In the genomic region with DNA sequence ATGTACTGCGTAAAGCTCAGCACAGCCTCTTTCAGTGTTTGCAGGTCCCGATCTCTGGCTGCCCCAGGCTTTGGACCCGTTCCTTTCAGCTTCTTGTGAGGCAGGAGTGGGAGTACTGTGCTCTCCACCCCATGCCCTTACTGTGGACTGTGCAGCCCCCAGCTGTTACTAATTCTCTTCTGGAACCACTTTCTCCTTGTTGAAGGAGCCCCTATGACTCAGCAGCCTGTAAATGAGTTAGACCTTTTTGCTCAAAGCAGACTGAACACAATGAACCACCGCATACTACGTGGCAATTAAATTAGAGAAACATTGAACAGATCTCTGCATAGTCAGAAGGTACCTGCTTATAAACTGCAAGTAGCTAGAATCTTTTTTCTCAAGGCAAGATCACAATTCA, we compare ENCODE assay signal across 19 cellular contexts. TPM values are rescaled to one million over a fixed set of nuclear protein-coding genes. Genes with fewer than 3 reads are reported as not detected.
A peak's percentile ranks its signal among the peaks of the same experiment; 100 is the strongest.
DNase-seq lines count a peak whose midpoint lies in the region; ATAC-seq and TF ChIP-seq lines count a peak whose summit lies in the region.
"Had no signal": no experiment of that assay in that cellular context is flagged by ENCODE, and none has a peak within 500 bp of the region (broad histone marks: within the 10 kb centered on the region; RNA-seq: fewer than 3 reads in every experiment).

No MANE protein-coding gene starts in this region.

- H3K4me3 ChIP-seq in fibroblast of pulmonary artery (replicated peaks; ENCODE audit: low read depth, low read length), result no peak overlapping the region
- H3K4me3 ChIP-seq: dorsolateral prefrontal cortex, gastroesophageal sphincter, transverse colon had no signal

- DNase-seq in GM03348 (ENCODE audit: low spot score) (peak; percentile 31), T1000 (lab: John Stamatoyannopoulos, UW) (peak; percentile 20), fibroblast of pulmonary artery (ENCODE audit: low read depth) (peak; percentile 53), sciatic nerve (ENCODE audit: low spot score) (no peak), 8988T (no peak), NCI-H82 (lab: John Stamatoyannopoulos, UW) (no peak), Right ventricle myocardium inferior (ENCODE audit: missing footprints) (no peak)
- DNase-seq: activated CD4-positive, alpha-beta T cell treated with anti-CD3 and anti-CD28 coated beads for 4 hours; activated naive CD8-positive, alpha-beta T cell treated with anti-CD3 and anti-CD28 coated beads for 36 hours; activated T-cell treated with anti-CD3 and anti-CD28 coated beads for 4 hours; CD4-positive, CD25-positive, alpha-beta regulatory T cell; dorsolateral prefrontal cortex; NCI-H1436 treated with DMSO at 0.1 percent for 48 hours; NCI-H526 treated with DMSO at 0.1 percent for 48 hours; stimulated activated CD4-positive, alpha-beta T cell treated with anti-CD3 and anti-CD28 coated beads, Interleukin-1b, Interleukin-23, amount 100 ng/mL, for 48 hours; T-helper 17 cell; transverse colon had no signal

- TF ChIP-seq CTCF in fibroblast of pulmonary artery (IDR thresholded peaks at IDR 0.05; ENCODE audit: low read length, missing control alignments), result no peak

- ATAC-seq in sciatic nerve (peak; percentile 76), HG02870 (IDR thresholded peaks at IDR 0.05; ENCODE audit: unreplicated experiment) (no peak), Right ventricle myocardium inferior (no peak)
- ATAC-seq: gastroesophageal sphincter, T-helper 17 cell had no signal

- intact Hi-C loops in sciatic nerve (cut with DNase I), result no loop called here
- intact Hi-C loops in Right ventricle myocardium inferior (cut with DNase I), result no loop called here

RNA-seq across cellular contexts. Expression of a gene that starts 39.0 kb away (rescaled TPM):
- 1.7 TPM for total RNA-seq in sciatic nerve
- total RNA-seq in Right ventricle myocardium inferior, result 2.0 TPM
- total RNA-seq: activated naive CD8-positive, alpha-beta T cell treated with anti-CD3 and anti-CD28 coated beads for 36 hours; CD4-positive, CD25-positive, alpha-beta regulatory T cell; T-helper 17 cell had no signal

Comparison
In these comparisons a context has a peak if more than half of its experiments do, and no peak if none do; other contexts are left out.
1. DNase-seq: peak in GM03348 (single experiment), T1000 (single experiment) and fibroblast of pulmonary artery (single experiment); none in sciatic nerve (single experiment), 8988T (single experiment), NCI-H82 (single experiment) and Right ventricle myocardium inferior (single experiment).